Comparison of ENCODE assay signal across 30 cellular contexts in the genomic region with DNA sequence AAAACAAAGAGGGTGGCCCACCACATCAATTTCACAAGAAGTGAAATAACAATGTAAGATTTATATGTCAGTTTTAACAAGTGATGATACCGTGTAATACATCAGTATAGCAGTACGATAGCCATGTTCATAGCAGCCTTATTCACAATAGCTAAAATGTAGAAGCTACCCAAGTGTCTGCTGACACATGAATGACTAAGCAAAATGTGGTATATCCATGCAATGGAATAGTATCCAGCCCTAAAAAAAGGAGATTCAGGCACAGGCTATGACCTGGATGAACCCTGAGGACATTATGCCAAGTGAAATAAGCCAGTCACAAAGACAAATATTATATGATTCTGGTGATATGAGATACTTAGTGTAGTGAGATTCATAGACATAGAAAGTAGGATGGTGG. TPM values are rescaled to one million over a fixed set of nuclear protein-coding genes. Genes with fewer than 3 reads are reported as not detected.
"Had no signal": no experiment of that assay in that cellular context is flagged by ENCODE, and none has a peak within 500 bp of the region (broad histone marks: within the 10 kb centered on the region; RNA-seq: fewer than 3 reads in every experiment).

No MANE protein-coding gene starts in this region.

- H3K27ac ChIP-seq: ascending aorta, WERI-Rb-1 had no signal

- H3K9me3 ChIP-seq: ascending aorta had no signal

- H3K4me1 ChIP-seq: ascending aorta had no signal

- H3K36me3 ChIP-seq: ascending aorta, WERI-Rb-1 had no signal

- ATAC-seq: activated CD4-positive, alpha-beta T cell treated with anti-CD3 and anti-CD28 coated beads for 36 hours; activated CD4-positive, CD25-positive, alpha-beta regulatory T cell treated with anti-CD3 and anti-CD28 coated beads, Interleukin-2, amount 50 U/mL, for 24 hours; activated CD8-positive, alpha-beta memory T cell treated with anti-CD3 and anti-CD28 coated beads, Interleukin-2, amount 10 ng/mL, durations not matched to agents 7 days and 5 days; activated CD8-positive, alpha-beta T cell treated with anti-CD3 and anti-CD28 coated beads, Interleukin-2, amount 10 ng/mL, durations not matched to agents 7 days and 5 days; activated naive CD8-positive, alpha-beta T cell treated with anti-CD3 and anti-CD28 coated beads, Interleukin-2, amount 50 U/mL, for 24 hours had no signal

- H3K27me3 ChIP-seq: ascending aorta had no signal

- H3K4me3 ChIP-seq: ascending aorta had no signal

- DNase-seq: activated CD4-positive, alpha-beta memory T cell treated with anti-CD3 and anti-CD28 coated beads, Interleukin-2, amount 10 ng/mL, durations not matched to agents 7 days and 5 days; activated CD4-positive, alpha-beta T cell treated with anti-CD3 and anti-CD28 coated beads for 1 hour; activated CD4-positive, alpha-beta T cell treated with anti-CD3 and anti-CD28 coated beads for 36 hours; activated CD4-positive, alpha-beta T cell treated with anti-CD3 and anti-CD28 coated beads for 48 hours; activated CD4-positive, alpha-beta T cell treated with anti-CD3 and anti-CD28 coated beads, Interleukin-2, amount 10 ng/mL, durations not matched to agents 7 days and 5 days; activated CD4-positive, alpha-beta T cell treated with anti-CD3 and anti-CD28 coated beads, Interleukin-2, amount 50 U/mL, for 48 hours; activated CD4-positive, CD25-positive, alpha-beta regulatory T cell; activated CD8-positive, alpha-beta memory T cell treated with anti-CD3 and anti-CD28 coated beads for 24 hours; activated CD8-positive, alpha-beta memory T cell treated with anti-CD3 and anti-CD28 coated beads, Interleukin-2, amount 10 ng/mL, durations not matched to agents 7 days and 5 days; activated CD8-positive, alpha-beta memory T cell treated with anti-CD3 and anti-CD28 coated beads, Interleukin-2, amount 50 U/mL, for 48 hours; activated CD8-positive, alpha-beta T cell treated with anti-CD3 and anti-CD28 coated beads, Interleukin-2, amount 10 ng/mL, durations not matched to agents 7 days and 5 days; activated effector memory CD4-positive, alpha-beta T cell treated with Interleukin-2 at 50 U/mL for 16 hours; activated gamma-delta T cell; activated naive CD4-positive, alpha-beta T cell treated with anti-CD3 and anti-CD28 coated beads, Interleukin-2, amount 10 ng/mL, durations not matched to agents 7 days and 5 days; activated naive CD4-positive, alpha-beta T cell treated with Interleukin-2 at 50 U/mL for 16 hours; activated naive CD8-positive, alpha-beta T cell treated with anti-CD3 and anti-CD28 coated beads, Interleukin-2, amount 10 ng/mL, durations not matched to agents 7 days and 5 days; activated naive CD8-positive, alpha-beta T cell treated with anti-CD3 and anti-CD28 coated beads, Interleukin-2, amount 50 U/mL, for 24 hours; activated T-cell treated with anti-CD3 and anti-CD28 coated beads, Interleukin-2, amount 50 U/mL, for 24 hours; activated T-cell treated with anti-CD3 and anti-CD28 coated beads, Interleukin-2, amount 50 U/mL, for 48 hours; amygdala; anterior cingulate cortex; central memory CD4-positive, alpha-beta T cell; T-helper 2 cell; T-helper 9 cell had no signal

- FAIRE-seq: bronchial epithelial cell, colon, TTC549 had no signal

RNA-seq across cellular contexts. Expression of gene KIF26B, which starts 18.0 kb away (rescaled TPM):
- total RNA-seq: activated CD4-positive, alpha-beta memory T cell treated with anti-CD3 and anti-CD28 coated beads, Interleukin-2, amount 10 ng/mL, durations not matched to agents 7 days and 5 days; activated CD4-positive, alpha-beta T cell treated with anti-CD3 and anti-CD28 coated beads, Interleukin-2, amount 10 ng/mL, durations not matched to agents 7 days and 5 days; ascending aorta had no signal
